19 cellular contexts compared by ENCODE assay signal in genomic region chr17:34135841-34136240, GRCh38.
DNase-seq lines count a peak whose midpoint lies in the region; ATAC-seq and TF ChIP-seq lines count a peak whose summit lies in the region.
"Had no signal": no experiment of that assay in that cellular context is flagged by ENCODE, and none has a peak within 500 bp of the region (broad histone marks: within the 10 kb centered on the region; RNA-seq: fewer than 3 reads in every experiment).

No MANE protein-coding gene starts in this region.

- CTCF ChIA-PET in Calu3 (lab: Charles Lee) = no interaction called here

- H3K79me2 ChIP-seq in H9 (ENCODE audit: insufficient read depth, low read length) = no peaks in the 10 kb centered on the region

- no peak overlapping the region for H3K56ac ChIP-seq in H9 (ENCODE audit: insufficient read length, low read depth, low read length)

- no peaks in the 10 kb centered on the region for H3K27me3 ChIP-seq in H9 (ENCODE audit: insufficient read depth, low read length)
- H3K27me3 ChIP-seq in iPS-20b (ENCODE audit: insufficient read depth, low read length) = no peaks in the 10 kb centered on the region

- H2AK5ac ChIP-seq in H9 (ENCODE audit: insufficient read length, low read length) = no peak overlapping the region

- H3K36me3 Mint-ChIP-seq in Calu3 (ENCODE audit: insufficient read depth, unreplicated experiment) = peaks cover 4% of the 10 kb centered on the region
- H3K36me3 Mint-ChIP-seq in H9 (ENCODE audit: insufficient read depth in 1 of 3, low read depth in 3 of 3) = peaks cover 0 to 3% (median 0%) of the 10 kb centered on the region in 3 experiments; a peak in 1 of 7 replicates
- no peaks in the 10 kb centered on the region for H3K36me3 Mint-ChIP-seq in natural killer cell

- WGBS in H9 (ENCODE audit: extremely low coverage, insufficient read length, low lambda C conversion rate) = no CpG with 5 or more reads among the region's 2 CpGs

- no peaks in the 10 kb centered on the region for H3K36me3 ChIP-seq in iPS-20b (ENCODE audit: insufficient read depth, low read depth, low read length)
- H3K36me3 ChIP-seq: MG63 had no signal

- no peak overlapping the region for H3K4ac ChIP-seq in H9 (ENCODE audit: low read depth, low read length)

- no peak overlapping the region for H4K8ac ChIP-seq in H9 (replicated peaks; ENCODE audit: insufficient read length, low read depth, low read length)

- intact Hi-C loops in Calu3 (cut with micrococcal nuclease; ENCODE audit: unreplicated experiment) = no loop called here
- intact Hi-C loops in natural killer cell (cut with micrococcal nuclease) = no loop called here

- H3K4me3 ChIP-seq in iPS-20b (ENCODE audit: low read length) = peak overlapping the region; percentile 8; the same call in 1 of the 2 replicates
- H3K4me3 ChIP-seq: A549, MG63, PC-9 had no signal

- H3K14ac ChIP-seq in H9 (ENCODE audit: insufficient read depth, low read length) = no peak overlapping the region

- H3K23ac ChIP-seq in H9 (ENCODE audit: insufficient read length, low read depth, low read length) = no peak overlapping the region

- H2BK120ac ChIP-seq in H9 (ENCODE audit: low read depth, low read length, poor library complexity, severe bottlenecking) = no peak overlapping the region

- TF ChIP-seq CTCF in Calu3 (IDR thresholded peaks at IDR 0.05; ENCODE audit: unreplicated experiment) (no peak), H9 (conservative IDR thresholded peaks at IDR 0.05) (no peak), natural killer cell (IDR thresholded peaks at IDR 0.05) (no peak)

- H2BK12ac ChIP-seq in H9 (ENCODE audit: insufficient read length, low read depth, low read length) = no peak overlapping the region

- DNase-seq in Calu3 (peak; percentile 4), H9 (peak; percentile 25), NCI-H748 (lab: John Stamatoyannopoulos, UW; ENCODE audit: unreplicated experiment) (peak; percentile 80), natural killer cell (no peak)
- DNase-seq: C1 segment of cervical spinal cord, H7, IMR-90, Karpas-422, MG63, NCI-H1092, NCI-H1694 treated with DMSO at 0.1 percent for 48 hours, NCI-H2171, NCI-H82, PC-9 had no signal

- H2BK20ac ChIP-seq in H9 (ENCODE audit: low read depth, low read length, poor library complexity, severe bottlenecking) = no peak overlapping the region

- peak overlapping the region; percentile 28 for H3K4me2 ChIP-seq in H9 (ENCODE audit: insufficient read depth, insufficient read length, low read length)
- H3K4me2 ChIP-seq: A549, PC-9 had no signal

- no peak for ATAC-seq in HG03520 (IDR thresholded peaks at IDR 0.05; ENCODE audit: unreplicated experiment)
- no peak for ATAC-seq in natural killer cell
- ATAC-seq in GM19328 (IDR thresholded peaks at IDR 0.05; ENCODE audit: unreplicated experiment) = no peak
- ATAC-seq in HG03025 (IDR thresholded peaks at IDR 0.05; ENCODE audit: low FRiP score, unreplicated experiment) = no peak
- ATAC-seq: A549 had no signal

- no peaks in the 10 kb centered on the region for H4K20me1 ChIP-seq in H9 (ENCODE audit: control insufficient read depth, insufficient read depth, insufficient read length)

- H3K4me1 ChIP-seq in H9 (ENCODE audit: insufficient read depth, low read length) (peaks cover 15% of the 10 kb centered on the region; the same call in 1 of the 2 replicates), iPS-20b (ENCODE audit: insufficient read depth, low read length) (peaks cover 23% of the 10 kb centered on the region)
- H3K4me1 ChIP-seq: A549 had no signal

- H3K4me3 Mint-ChIP-seq in Calu3 (ENCODE audit: low read depth, unreplicated experiment) (no peak overlapping the region), H9 (peak overlapping the region in 1 of 2 experiments; percentile 25; a peak in 1 of 5 replicates), natural killer cell (no peak overlapping the region)

- no peak overlapping the region for H4K5ac ChIP-seq in H9 (ENCODE audit: insufficient read length, low read depth, low read length)

- H4K91ac ChIP-seq in H9 (ENCODE audit: insufficient read length, low read depth, low read length) = no peak overlapping the region

- H3K9ac ChIP-seq in H9 (ENCODE audit: extremely low read depth, insufficient read length, low read length) = no peak overlapping the region
- H3K9ac ChIP-seq in iPS-20b (ENCODE audit: low read depth, low read length) = no peak overlapping the region

- peaks cover 2% of the 10 kb centered on the region for H3K9me3 Mint-ChIP-seq in Calu3 (ENCODE audit: low read depth, unreplicated experiment)
- H3K9me3 Mint-ChIP-seq in H9 = peaks cover 0 to 2% of the 10 kb centered on the region in 2 experiments; a peak in 2 of 5 replicates
- H3K9me3 Mint-ChIP-seq in natural killer cell = no peaks in the 10 kb centered on the region

- BruUV-seq in Calu3 (replicated peaks; lab: Mats Ljungman, UMichigan) = no TSS peak

- H3K27ac ChIP-seq in H9 (ENCODE audit: insufficient read length, low read depth, low read length) (no peak overlapping the region), iPS-20b (ENCODE audit: low read length) (no peak overlapping the region)
- H3K27ac ChIP-seq: A549, PC-9 had no signal

- H2AFZ ChIP-seq in H9 (ENCODE audit: low read length) = no peak overlapping the region
- H2AFZ ChIP-seq: PC-9 had no signal

- H3K18ac ChIP-seq in H9 (ENCODE audit: insufficient read length, low read depth, low read length) = no peak overlapping the region

- no peaks in the 10 kb centered on the region for H3K4me1 Mint-ChIP-seq in Calu3 (ENCODE audit: low read depth, unreplicated experiment)
- H3K4me1 Mint-ChIP-seq in H9 = peaks cover 37 to 50% of the 10 kb centered on the region in 2 experiments
- H3K4me1 Mint-ChIP-seq in natural killer cell = no peaks in the 10 kb centered on the region

- H3K9me3 ChIP-seq in H9 (ENCODE audit: control insufficient read depth, low read depth, low read length) = no peaks in the 10 kb centered on the region
- no peaks in the 10 kb centered on the region; the same call in 1 of the 2 replicates for H3K9me3 ChIP-seq in iPS-20b (ENCODE audit: insufficient read depth, low read depth, low read length)
- H3K9me3 ChIP-seq: A549, MG63 had no signal

- no peak overlapping the region for H3T11ph ChIP-seq in H9 (ENCODE audit: low read length)

- no peaks in the 10 kb centered on the region for H3K79me1 ChIP-seq in H9 (ENCODE audit: insufficient read depth, low read depth, low read length, poor library complexity, severe bottlenecking)

- no peak overlapping the region for H2BK15ac ChIP-seq in H9 (ENCODE audit: low read depth, low read length)

- no peak overlapping the region for H2BK5ac ChIP-seq in H9 (ENCODE audit: insufficient read length, low read length)

- no peaks in the 10 kb centered on the region for H3K23me2 ChIP-seq in H9 (ENCODE audit: insufficient read length, low read depth, low read length, poor library complexity, severe bottlenecking)

- peaks cover 41% of the 10 kb centered on the region for H3K27me3 Mint-ChIP-seq in Calu3 (ENCODE audit: unreplicated experiment)
- H3K27me3 Mint-ChIP-seq in H9 (ENCODE audit: low read depth) = no peaks in the 10 kb centered on the region; the same call in 1 of the 2 replicates
- peaks cover 23 to 25% of the 10 kb centered on the region in 2 donors for H3K27me3 Mint-ChIP-seq in natural killer cell (ENCODE audit: low read depth in 2 of 2)

- H3K27ac Mint-ChIP-seq in Calu3 (ENCODE audit: unreplicated experiment) (no peak overlapping the region), H9 (peak overlapping the region in 1 of 3 experiments; percentile 94; a peak in 2 of 7 replicates), natural killer cell (no peak overlapping the region)
